In genomic region chr5:155148694-155149093, GRCh38 we compare ENCODE assay signal across 20 cellular contexts.
"Had no signal": no experiment of that assay in that cellular context is flagged by ENCODE, and none has a peak within 500 bp of the region (broad histone marks: within the 10 kb centered on the region; RNA-seq: fewer than 3 reads in every experiment).

No MANE protein-coding gene starts in this region.

- H3K4me1 ChIP-seq: body of pancreas, gastroesophageal sphincter, tibial artery had no signal

- H3K27ac ChIP-seq: body of pancreas, epithelial cell of prostate, gastroesophageal sphincter, hepatocyte, neutrophil, skin epidermis, tibial artery had no signal

- H3K4me3 ChIP-seq: body of pancreas, gastroesophageal sphincter, hepatocyte, lung, skin epidermis, tibial artery had no signal

- H3K36me3 Mint-ChIP-seq: activated naive CD4-positive, alpha-beta T cell treated with anti-CD3 and anti-CD28 coated beads, Interleukin-2, amount 50 U/mL, for 72 hours; naive thymus-derived CD8-positive, alpha-beta T cell had no signal

- H3K4me2 ChIP-seq: hepatocyte had no signal

- H2AFZ ChIP-seq: hepatocyte had no signal

- H3K4me3 Mint-ChIP-seq: activated T-cell treated with anti-CD3 and anti-CD28 coated beads, Interleukin-2, amount 50 U/mL, for 24 hours; dendritic cell treated with granulocyte-macrophage colony-stimulating factor and Interleukin-4, amounts not matched to agents 40 ng/mL and 50 ng/mL, for 4 days; effector memory CD8-positive, alpha-beta T cell; naive thymus-derived CD8-positive, alpha-beta T cell; T-helper 2 cell treated with Interferon-gamma antibody and Interleukin-4, amounts not matched to agents 5 μg/mL and 100 μg/mL, for 36 hours had no signal

- H3K79me2 ChIP-seq: hepatocyte had no signal

- ATAC-seq: activated naive CD4-positive, alpha-beta T cell treated with anti-CD3 and anti-CD28 coated beads, Interleukin-2, amount 50 U/mL, for 72 hours; body of pancreas; effector memory CD8-positive, alpha-beta T cell; gastroesophageal sphincter; naive thymus-derived CD8-positive, alpha-beta T cell had no signal

- DNase-seq: activated CD4-positive, alpha-beta T cell treated with anti-CD3 and anti-CD28 coated beads, Interleukin-2, amount 50 U/mL, for 4 hours; activated effector memory CD4-positive, alpha-beta T cell treated with anti-CD3 and anti-CD28 coated beads, Interleukin-2, amount 50 U/mL, for 16 hours; activated T-cell treated with anti-CD3 and anti-CD28 coated beads, Interleukin-2, amount 50 U/mL, for 24 hours; amniotic stem cell; body of pancreas; effector memory CD8-positive, alpha-beta T cell; kidney glomerular epithelial cell; naive thymus-derived CD8-positive, alpha-beta T cell; posterior cingulate gyrus; stimulated activated CD4-positive, alpha-beta T cell treated with anti-CD3 and anti-CD28 coated beads, Interleukin-4, amount 100 ng/mL, for 4 hours; tibial artery had no signal

- H3K36me3 ChIP-seq: gastroesophageal sphincter, neutrophil, tibial artery had no signal

- H3K27ac Mint-ChIP-seq: activated naive CD4-positive, alpha-beta T cell treated with anti-CD3 and anti-CD28 coated beads, Interleukin-2, amount 50 U/mL, for 72 hours; activated T-cell treated with anti-CD3 and anti-CD28 coated beads, Interleukin-2, amount 50 U/mL, for 24 hours; dendritic cell treated with granulocyte-macrophage colony-stimulating factor and Interleukin-4, amounts not matched to agents 40 ng/mL and 50 ng/mL, for 4 days; effector memory CD8-positive, alpha-beta T cell; naive thymus-derived CD8-positive, alpha-beta T cell; T-helper 2 cell treated with Interferon-gamma antibody and Interleukin-4, amounts not matched to agents 5 μg/mL and 100 μg/mL, for 36 hours had no signal

- H3K27me3 ChIP-seq: body of pancreas, gastroesophageal sphincter, neutrophil had no signal

- H3K9me3 Mint-ChIP-seq: activated naive CD4-positive, alpha-beta T cell treated with anti-CD3 and anti-CD28 coated beads, Interleukin-2, amount 50 U/mL, for 72 hours; activated T-cell treated with anti-CD3 and anti-CD28 coated beads, Interleukin-2, amount 50 U/mL, for 24 hours; dendritic cell treated with granulocyte-macrophage colony-stimulating factor and Interleukin-4, amounts not matched to agents 40 ng/mL and 50 ng/mL, for 4 days; effector memory CD8-positive, alpha-beta T cell; naive thymus-derived CD8-positive, alpha-beta T cell; T-helper 2 cell treated with Interferon-gamma antibody and Interleukin-4, amounts not matched to agents 5 μg/mL and 100 μg/mL, for 36 hours had no signal

- H3K9me3 ChIP-seq: body of pancreas, gastroesophageal sphincter, neutrophil, tibial artery had no signal
